Comparison of ENCODE assay signal across 22 cellular contexts in genomic region chr4:139917896-139918295, GRCh38.
A peak's percentile ranks its signal among the peaks of the same experiment; 100 is the strongest.
DNase-seq lines count a peak whose midpoint lies in the region; ATAC-seq and TF ChIP-seq lines count a peak whose summit lies in the region.
"Had no signal": no experiment of that assay in that cellular context is flagged by ENCODE, and none has a peak within 500 bp of the region (broad histone marks: within the 10 kb centered on the region; RNA-seq: fewer than 3 reads in every experiment).

No MANE protein-coding gene starts in this region.

- TF ChIP-seq POLR2A in stomach (IDR thresholded peaks at IDR 0.05) (no peak), suprapubic skin (IDR thresholded peaks at IDR 0.05) (no peak)

- ATAC-seq in GM21360 (IDR thresholded peaks at IDR 0.05; ENCODE audit: unreplicated experiment) (no peak), GM18909 (IDR thresholded peaks at IDR 0.05; ENCODE audit: poor library complexity, unreplicated experiment) (no peak)
- ATAC-seq: natural killer cell treated with Interleukin-12 subunit alpha and Interleukin-12 subunit beta and Interleukin-15 and Interleukin-18, amount 100 ng/mL, for 72 hours; stimulated activated effector memory CD8-positive, alpha-beta T cell treated with anti-CD3 and anti-CD28 coated beads, Interleukin-12 subunit alpha, Interleukin-12 subunit beta, amount 100 ng/mL, for 72 hours had no signal

- TF ChIP-seq EP300 in stomach (IDR thresholded peaks at IDR 0.05) (no peak), suprapubic skin (IDR thresholded peaks at IDR 0.05) (no peak)

- H3K36me3 ChIP-seq in SJSA1 (no peaks in the 10 kb centered on the region), muscle layer of colon (ENCODE audit: insufficient read depth, low read length) (no peaks in the 10 kb centered on the region), stomach (no peaks in the 10 kb centered on the region), suprapubic skin (no peaks in the 10 kb centered on the region)
- H3K36me3 ChIP-seq: thoracic aorta had no signal

- intact Hi-C loops in stomach (cut with DNase I; ENCODE audit: low total_unique reads): no loop called here

- H3K9ac ChIP-seq in muscle layer of colon (ENCODE audit: low read length): no peak overlapping the region

- WGBS in stomach, 5 donors: 90 to 96% (median 94%) methylated on average over 6 of the region's 6 CpGs
- 94% methylated on average over 6 of the region's 6 CpGs for WGBS in suprapubic skin

- DNase-seq in SJSA1 (ENCODE audit: low read depth in 1 of 2, low spot score in 2 of 2): no peak
- peak; percentile 69 for DNase-seq in cerebellar cortex (ENCODE audit: low spot score)
- DNase-seq in stomach: no peak
- no peak for DNase-seq in DMS 273 (lab: John Stamatoyannopoulos, UW; ENCODE audit: unreplicated experiment)
- DNase-seq in suprapubic skin (ENCODE audit: low spot score in 2 of 2): no peak
- DNase-seq: CD4-positive, CD25-positive, alpha-beta regulatory T cell; central memory CD4-positive, alpha-beta T cell; EL; midbrain; NCI-H1092; NCI-H1930; NCI-H226; NCI-H774; posterior cingulate gyrus; stimulated activated CD4-positive, alpha-beta T cell treated with anti-CD3 and anti-CD28 coated beads, Interleukin-2, amount 100 ng/mL, for 48 hours had no signal

- H3K4me1 ChIP-seq in SJSA1 (replicated peaks) (peaks cover 39% of the 10 kb centered on the region), muscle layer of colon (ENCODE audit: insufficient read depth, low read length) (peaks cover 93% of the 10 kb centered on the region), stomach (peaks cover 27 to 92% (median 60%) of the 10 kb centered on the region in 4 donors), suprapubic skin (peaks cover 58% of the 10 kb centered on the region)

- no peaks in the 10 kb centered on the region for H3K27me3 ChIP-seq in SJSA1 (replicated peaks)
- no peaks in the 10 kb centered on the region for H3K27me3 ChIP-seq in muscle layer of colon (ENCODE audit: control insufficient read depth in 1 of 2, insufficient read depth in 2 of 2, low read length in 2 of 2)
- H3K27me3 ChIP-seq in stomach: no peaks in the 10 kb centered on the region
- H3K27me3 ChIP-seq in suprapubic skin: no peaks in the 10 kb centered on the region
- H3K27me3 ChIP-seq: dorsolateral prefrontal cortex had no signal

- H3K9me3 ChIP-seq in SJSA1 (replicated peaks) (peaks cover 13% of the 10 kb centered on the region), muscle layer of colon (ENCODE audit: low read length) (no peaks in the 10 kb centered on the region), stomach (no peaks in the 10 kb centered on the region), suprapubic skin (no peaks in the 10 kb centered on the region)
- H3K9me3 ChIP-seq: thoracic aorta had no signal

- H3K4me3 ChIP-seq in SJSA1: no peak overlapping the region
- no peak overlapping the region for H3K4me3 ChIP-seq in muscle layer of colon (ENCODE audit: low read depth in 1 of 2, low read length in 2 of 2)
- H3K4me3 ChIP-seq in stomach: no peak overlapping the region
- H3K4me3 ChIP-seq in suprapubic skin: no peak overlapping the region
- H3K4me3 ChIP-seq: dorsolateral prefrontal cortex, thoracic aorta had no signal

- H3K27ac ChIP-seq in SJSA1 (peak overlapping the region; percentile 93), muscle layer of colon (ENCODE audit: low read depth, low read length) (peak overlapping the region; percentile 52), stomach (peak overlapping the region in 4 of 5 donors; percentile 23 to 80 (median 65)), suprapubic skin (no peak overlapping the region)

- TF ChIP-seq CTCF in stomach (IDR thresholded peaks at IDR 0.05): no peak
- TF ChIP-seq CTCF in suprapubic skin (IDR thresholded peaks at IDR 0.05): no peak
